1 cellular context compared by ENCODE assay signal in the genomic region with DNA sequence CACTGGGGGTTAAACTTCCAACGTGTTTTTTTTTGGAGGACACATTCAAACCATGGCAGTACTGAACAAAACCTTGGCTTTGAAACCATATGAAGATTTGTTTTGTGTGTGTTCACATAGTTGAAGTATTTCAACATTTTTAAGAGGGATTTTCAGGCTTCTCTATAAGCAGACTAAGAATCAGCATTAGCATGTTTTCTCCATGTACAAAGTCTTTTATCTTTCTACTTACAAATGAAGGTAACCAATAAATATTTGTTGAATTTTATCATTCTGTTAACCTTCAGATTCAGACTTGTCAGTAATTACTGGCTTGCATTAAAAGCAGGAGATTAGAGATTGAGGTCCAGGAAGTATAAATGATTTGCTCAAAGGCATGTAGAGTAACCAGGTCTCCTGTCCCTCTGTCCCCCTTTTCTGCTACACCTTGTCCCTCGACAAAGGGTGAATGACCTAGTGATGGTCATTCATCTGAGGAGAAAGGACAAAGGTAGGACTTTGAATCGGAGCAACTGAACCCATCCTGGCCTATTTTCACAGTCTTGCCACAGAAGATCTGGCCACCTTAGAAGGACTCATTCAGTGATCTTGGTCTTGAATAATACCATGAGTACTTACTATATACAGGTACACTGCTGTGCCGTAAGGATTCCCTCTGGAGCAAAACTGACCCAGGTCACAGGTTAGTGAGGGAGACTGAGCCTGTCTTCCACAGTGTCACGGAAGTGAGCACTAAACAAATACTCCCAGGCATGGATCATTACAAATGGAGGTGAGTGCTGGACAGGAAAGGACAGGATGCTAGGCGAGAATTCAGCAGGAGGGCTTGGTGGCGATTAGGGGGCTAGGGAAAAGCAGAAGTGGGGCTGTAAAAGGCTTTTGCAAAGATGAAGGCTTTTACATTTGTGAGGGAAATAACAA.
TF ChIP-seq lines count a peak whose summit lies in the region.

No MANE protein-coding gene starts in this region.

TF ChIP-seq in K562, 482 proteins besides CTCF, POLR2A, EP300 and RAD21:
- no peak for TF ChIP-seq DIDO1 (tag; IDR thresholded peaks at IDR 0.05; ENCODE audit: low read depth)
- peak; percentile 31; the same call in 1 of the 2 replicates for TF ChIP-seq SPI1 (IDR thresholded peaks at IDR 0.05; ENCODE audit: borderline replicate concordance, low read depth, low read length)
